ENCODE assay signal across 8 cellular contexts in genomic region chr12:96196781-96197180, GRCh38. TPM values are rescaled to one million over a fixed set of nuclear protein-coding genes. Genes with fewer than 3 reads are reported as not detected.
DNase-seq lines count a peak whose midpoint lies in the region; ATAC-seq and TF ChIP-seq lines count a peak whose summit lies in the region.

No MANE protein-coding gene starts in this region.

- intact Hi-C loops in PC-9 (cut with micrococcal nuclease; ENCODE audit: unreplicated experiment) = loop anchor here (5.0 to 10.0 kb wide), 2 partner anchors 291 to 392 kb away; partner anchors contain the start of gene CFAP54

- H3K4me1 Mint-ChIP-seq in osteocyte (ENCODE audit: unreplicated experiment) = peaks cover 44% of the 10 kb centered on the region

- peak; percentile 58 for DNase-seq in Daoy (ENCODE audit: low read depth)
- peak in 1 of 2 experiments; percentile 66 for DNase-seq in PC-9
- DNase-seq in effector memory CD4-positive, alpha-beta T cell = peak in 1 of 3 donors; percentile 29
- DNase-seq in osteocyte (ENCODE audit: extremely low spot score, unreplicated experiment) = no peak
- no peak for DNase-seq in NCI-H2171 treated with DMSO at 0.1 percent for 48 hours (lab: John Stamatoyannopoulos, UW)
- no peak for DNase-seq in glomerular visceral epithelial cell (ENCODE audit: extremely low spot score)
- no peak for DNase-seq in effector CD8-positive, alpha-beta T cell (lab: John Stamatoyannopoulos, UW)

- POLR2A ChIA-PET in PC-9 (lab: Charles Lee; ENCODE audit: unreplicated experiment) = interaction anchor here (0.7 kb wide), 1 partner anchor 259 kb away, joined by 3 read pairs; no protein-coding TSS in a partner anchor

- no peak for ATAC-seq in HG03520 (IDR thresholded peaks at IDR 0.05; ENCODE audit: unreplicated experiment)

- peaks cover 74% of the 10 kb centered on the region for H3K79me2 ChIP-seq in PC-9 (ENCODE audit: low read depth)

- peak overlapping the region; percentile 100 for H3K4me3 ChIP-seq in PC-9
- H3K4me3 ChIP-seq in effector memory CD4-positive, alpha-beta T cell (ENCODE audit: insufficient read depth, low read depth, low read length, poor library complexity, severe bottlenecking) = peak overlapping the region; percentile 60

- H3K27me3 ChIP-seq in PC-9 (ENCODE audit: insufficient read depth, low read depth) = no peaks in the 10 kb centered on the region
- no peaks in the 10 kb centered on the region for H3K27me3 ChIP-seq in effector memory CD4-positive, alpha-beta T cell (replicated peaks; ENCODE audit: control insufficient read depth, insufficient read depth, low read length, poor library complexity, severe bottlenecking)

- H3K27ac Mint-ChIP-seq in osteocyte (ENCODE audit: unreplicated experiment) = peak overlapping the region; percentile 95

- no peaks in the 10 kb centered on the region for H3K36me3 Mint-ChIP-seq in osteocyte (ENCODE audit: unreplicated experiment)

- peaks cover 27% of the 10 kb centered on the region for H3K36me3 ChIP-seq in PC-9 (ENCODE audit: low read depth)
- H3K36me3 ChIP-seq in effector memory CD4-positive, alpha-beta T cell (ENCODE audit: control insufficient read depth, insufficient read depth, low read length) = no peaks in the 10 kb centered on the region

- H3K9me3 Mint-ChIP-seq in osteocyte (ENCODE audit: unreplicated experiment) = no peaks in the 10 kb centered on the region

- no peaks in the 10 kb centered on the region for H3K27me3 Mint-ChIP-seq in osteocyte (ENCODE audit: unreplicated experiment)

- no peak overlapping the region for H2AFZ ChIP-seq in PC-9

- H3K27ac ChIP-seq in PC-9 = peak overlapping the region; percentile 99
- H3K27ac ChIP-seq in effector memory CD4-positive, alpha-beta T cell (ENCODE audit: insufficient read depth, low read length, poor library complexity, severe bottlenecking) = peak overlapping the region; percentile 85

- peaks cover 69% of the 10 kb centered on the region for H3F3A ChIP-seq in PC-9 (ENCODE audit: insufficient read depth, low read depth)

- H3K9me3 ChIP-seq in PC-9 (ENCODE audit: insufficient read depth, low read depth) = no peaks in the 10 kb centered on the region; the same call in 1 of the 2 replicates
- H3K9me3 ChIP-seq in effector memory CD4-positive, alpha-beta T cell (ENCODE audit: control insufficient read depth, low read length) = no peaks in the 10 kb centered on the region

- no peak for TF ChIP-seq CTCF in PC-9 (conservative IDR thresholded peaks at IDR 0.05)
- TF ChIP-seq CTCF in osteocyte (IDR thresholded peaks at IDR 0.05) = no peak

- no peaks in the 10 kb centered on the region for H3K9me2 ChIP-seq in PC-9 (ENCODE audit: insufficient read depth)

- H4K20me1 ChIP-seq in PC-9 (ENCODE audit: insufficient read depth) = no peaks in the 10 kb centered on the region

- CTCF ChIA-PET in PC-9 (lab: Charles Lee) = no interaction called here

- BruUV-seq in PC-9 (replicated peaks; lab: Mats Ljungman, UMichigan) = no TSS peak

- H3K4me3 Mint-ChIP-seq in osteocyte (ENCODE audit: unreplicated experiment) = peak overlapping the region; percentile 88

- peak overlapping the region; percentile 99 for H3K4me2 ChIP-seq in PC-9

- peaks cover 28% of the 10 kb centered on the region for H3K4me1 ChIP-seq in PC-9 (replicated peaks; ENCODE audit: insufficient read depth)
- H3K4me1 ChIP-seq in effector memory CD4-positive, alpha-beta T cell (ENCODE audit: control insufficient read depth, insufficient read depth, low read length, poor library complexity, severe bottlenecking) = peaks cover 36% of the 10 kb centered on the region

RNA-seq across cellular contexts. Expression of gene ELK3, which starts 2.6 kb away (rescaled TPM):
- total RNA-seq in Daoy (2014; rRNA removed; shearing (Covaris generic)) = 26.0 and 27.4 TPM in 2 replicates
- total RNA-seq in PC-9 (2021) = 48.0 and 52.3 TPM in 2 replicates
- total RNA-seq in osteocyte = 49.3 and 49.5 TPM in 2 replicates
